Comparison of ENCODE assay signal across 20 cellular contexts in genomic region chr10:91980319-91980718, GRCh38.
"Had no signal": no experiment of that assay in that cellular context is flagged by ENCODE, and none has a peak within 500 bp of the region (broad histone marks: within the 10 kb centered on the region; RNA-seq: fewer than 3 reads in every experiment).

No MANE protein-coding gene starts in this region.

- FAIRE-seq: small intestine, urothelium cell line had no signal

- ATAC-seq: gastrocnemius medialis; heart right ventricle; left lobe of liver; mucosa of descending colon; naive thymus-derived CD8-positive, alpha-beta T cell; right cardiac atrium; stimulated activated naive CD8-positive, alpha-beta T cell treated with anti-CD3 and anti-CD28 coated beads, Interleukin-15, Interleukin-2, amounts not matched to agents 100 U/mL and 50 U/mL, for 24 hours had no signal

- H3K4me3 ChIP-seq: coronary artery, esophagus muscularis mucosa, gastrocnemius medialis, heart right ventricle, mucosa of descending colon, suprapubic skin, thyroid gland had no signal

- DNase-seq: effector memory CD4-positive, alpha-beta T cell; gastrocnemius medialis; heart right ventricle; islet precursor cell; mammary epithelial cell; mucosa of descending colon; naive thymus-derived CD8-positive, alpha-beta T cell; posterior cingulate gyrus; right cardiac atrium; small intestine; stimulated activated CD4-positive, alpha-beta T cell treated with anti-CD3 and anti-CD28 coated beads, Interleukin-12 subunit alpha, Interleukin-12 subunit beta, amount 100 ng/mL, for 4 hours; stimulated activated naive CD8-positive, alpha-beta T cell treated with anti-CD3 and anti-CD28 coated beads, Interleukin-15, Interleukin-2, amounts not matched to agents 100 U/mL and 50 U/mL, for 24 hours; thyroid gland had no signal

- H3K9me3 ChIP-seq: esophagus muscularis mucosa, gastrocnemius medialis, heart right ventricle, mucosa of descending colon, neutrophil, suprapubic skin, thyroid gland had no signal

- H3K27ac ChIP-seq: coronary artery, epithelial cell of prostate, esophagus muscularis mucosa, gastrocnemius medialis, heart right ventricle, neutrophil, suprapubic skin, thyroid gland had no signal

- H3K4me1 ChIP-seq: gastrocnemius medialis, suprapubic skin, thyroid gland had no signal

- H3K27me3 ChIP-seq: esophagus muscularis mucosa, gastrocnemius medialis, heart right ventricle, neutrophil, suprapubic skin, thyroid gland had no signal
